In the genomic region with DNA sequence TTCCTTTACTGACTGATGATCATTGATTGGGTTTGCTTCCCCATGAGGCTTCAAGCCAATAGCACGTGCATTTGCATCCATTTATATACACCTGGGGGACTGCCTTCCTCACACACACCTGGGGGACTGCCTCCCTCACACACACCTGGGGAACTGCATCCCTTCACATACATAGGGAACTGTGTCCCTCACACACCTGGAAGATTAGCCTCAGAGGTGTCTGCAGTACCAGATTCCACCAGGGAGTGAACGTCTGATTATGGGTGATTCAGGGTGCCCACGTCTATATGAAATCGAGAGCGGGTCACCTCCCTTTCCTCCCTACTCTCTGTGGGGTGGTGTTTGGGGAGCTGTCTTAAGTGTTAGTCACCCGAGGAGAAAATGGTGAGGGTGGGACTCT, we compare ENCODE assay signal across 10 cellular contexts. TPM values are rescaled to one million over a fixed set of nuclear protein-coding genes. Genes with fewer than 3 reads are reported as not detected.
A peak's percentile ranks its signal among the peaks of the same experiment; 100 is the strongest.
DNase-seq lines count a peak whose midpoint lies in the region; ATAC-seq and TF ChIP-seq lines count a peak whose summit lies in the region.
"Had no signal": no experiment of that assay in that cellular context is flagged by ENCODE, and none has a peak within 500 bp of the region (broad histone marks: within the 10 kb centered on the region; RNA-seq: fewer than 3 reads in every experiment).

No MANE protein-coding gene starts in this region.

- no peak for ATAC-seq in CD4-positive, CD25-positive, alpha-beta regulatory T cell (ENCODE audit: low read depth in 2 of 2)
- ATAC-seq in naive thymus-derived CD8-positive, alpha-beta T cell, result peak in 1 of 2 donors; percentile 21
- ATAC-seq in GM21360 (IDR thresholded peaks at IDR 0.05; ENCODE audit: unreplicated experiment), result no peak

- H3K27me3 Mint-ChIP-seq in CD4-positive, CD25-positive, alpha-beta regulatory T cell, result no peaks in the 10 kb centered on the region
- no peaks in the 10 kb centered on the region for H3K27me3 Mint-ChIP-seq in naive thymus-derived CD8-positive, alpha-beta T cell

- no peaks in the 10 kb centered on the region for H3K27me3 ChIP-seq in CD4-positive, CD25-positive, alpha-beta regulatory T cell (ENCODE audit: control insufficient read depth, insufficient read depth, low read length)
- no peaks in the 10 kb centered on the region for H3K27me3 ChIP-seq in breast epithelium
- no peaks in the 10 kb centered on the region for H3K27me3 ChIP-seq in WERI-Rb-1 (ENCODE audit: insufficient read depth, low read depth, severe bottlenecking)

- H3K4me1 Mint-ChIP-seq in CD4-positive, CD25-positive, alpha-beta regulatory T cell, result peaks cover 30 to 82% (median 59%) of the 10 kb centered on the region in 4 donors
- peaks cover 51 to 81% (median 73%) of the 10 kb centered on the region in 4 donors for H3K4me1 Mint-ChIP-seq in naive thymus-derived CD8-positive, alpha-beta T cell

- no peak for DNase-seq in CD4-positive, CD25-positive, alpha-beta regulatory T cell
- DNase-seq in Jurkat, Clone E6-1 (ENCODE audit: low read depth, low spot score), result no peak
- DNase-seq in breast epithelium (ENCODE audit: low spot score in 2 of 2), result no peak
- peak in 1 of 10 donors; percentile 52 for DNase-seq in naive thymus-derived CD8-positive, alpha-beta T cell
- no peak for DNase-seq in midbrain (lab: John Stamatoyannopoulos, UW)
- no peak for DNase-seq in WERI-Rb-1
- no peak for DNase-seq in COR-L47 (lab: John Stamatoyannopoulos, UW)
- DNase-seq: NCI-H1930 had no signal

- peaks cover 59% of the 10 kb centered on the region for H3K4me1 ChIP-seq in CD4-positive, CD25-positive, alpha-beta regulatory T cell (ENCODE audit: control insufficient read depth, insufficient read depth, low read length, poor library complexity, severe bottlenecking)
- H3K4me1 ChIP-seq in breast epithelium, result peaks cover 0 to 5% of the 10 kb centered on the region in 2 donors

- POLR2A ChIA-PET in naive thymus-derived CD8-positive, alpha-beta T cell (lab: Charles Lee), result no interaction called here

- peak overlapping the region in 3 of 4 donors; percentile 67 to 80 (median 68) for H3K4me3 Mint-ChIP-seq in CD4-positive, CD25-positive, alpha-beta regulatory T cell
- H3K4me3 Mint-ChIP-seq in naive thymus-derived CD8-positive, alpha-beta T cell, result peak overlapping the region in 8 of 10 donors; percentile 5 to 75 (median 68)

- no peak overlapping the region for H3K4me3 ChIP-seq in CD4-positive, CD25-positive, alpha-beta regulatory T cell (ENCODE audit: low read depth, low read length)
- H3K4me3 ChIP-seq in Jurkat, Clone E6-1 (ENCODE audit: low read length), result peak overlapping the region; percentile 5
- H3K4me3 ChIP-seq in breast epithelium (no peak overlapping the region), WERI-Rb-1 (ENCODE audit: low read depth, low read length) (no peak overlapping the region)

- no peaks in the 10 kb centered on the region for H3K9me3 ChIP-seq in CD4-positive, CD25-positive, alpha-beta regulatory T cell (ENCODE audit: control insufficient read depth in 2 of 2, low read length in 2 of 2)
- H3K9me3 ChIP-seq in breast epithelium (no peaks in the 10 kb centered on the region), WERI-Rb-1 (ENCODE audit: severe bottlenecking) (no peaks in the 10 kb centered on the region)
- H3K9me3 ChIP-seq: neutrophil had no signal

- H3K36me3 ChIP-seq in CD4-positive, CD25-positive, alpha-beta regulatory T cell (ENCODE audit: control insufficient read depth, insufficient read depth, low read length), result peaks cover 23% of the 10 kb centered on the region
- H3K36me3 ChIP-seq in breast epithelium (no peaks in the 10 kb centered on the region), WERI-Rb-1 (peaks cover 5% of the 10 kb centered on the region)
- H3K36me3 ChIP-seq: neutrophil had no signal

- peak overlapping the region in 2 of 3 donors; percentile 83 to 88 for H3K27ac Mint-ChIP-seq in CD4-positive, CD25-positive, alpha-beta regulatory T cell
- H3K27ac Mint-ChIP-seq in naive thymus-derived CD8-positive, alpha-beta T cell, result peak overlapping the region; percentile 18 to 90 (median 80)

- peaks cover 20% of the 10 kb centered on the region for H3K36me3 Mint-ChIP-seq in CD4-positive, CD25-positive, alpha-beta regulatory T cell
- H3K36me3 Mint-ChIP-seq in naive thymus-derived CD8-positive, alpha-beta T cell, result peaks cover 0 to 26% (median 0%) of the 10 kb centered on the region in 3 donors

- no peak for TF ChIP-seq POLR2A in breast epithelium (IDR thresholded peaks at IDR 0.05)

- intact Hi-C loops in breast epithelium (cut with DNase I; ENCODE audit: low total_unique reads), result no loop called here

- no peak for TF ChIP-seq CTCF in breast epithelium (IDR thresholded peaks at IDR 0.05)
- TF ChIP-seq CTCF in WERI-Rb-1 (IDR thresholded peaks at IDR 0.05; ENCODE audit: low read depth, low read length), result no peak

- H3K27ac ChIP-seq in CD4-positive, CD25-positive, alpha-beta regulatory T cell (ENCODE audit: insufficient read depth, low read length, poor library complexity, severe bottlenecking), result peak overlapping the region; percentile 51
- H3K27ac ChIP-seq in breast epithelium (peak overlapping the region; percentile 43 to 52), WERI-Rb-1 (no peak overlapping the region)
- H3K27ac ChIP-seq: neutrophil had no signal

- no peaks in the 10 kb centered on the region for H3K9me3 Mint-ChIP-seq in CD4-positive, CD25-positive, alpha-beta regulatory T cell
- no peaks in the 10 kb centered on the region for H3K9me3 Mint-ChIP-seq in naive thymus-derived CD8-positive, alpha-beta T cell

RNA-seq across cellular contexts. Expression of a gene that starts 16.9 kb away (rescaled TPM):
- total RNA-seq in CD4-positive, CD25-positive, alpha-beta regulatory T cell, result 286 TPM
- 100 to 1,000 TPM; 291 to 459 (median 385) TPM for polyA plus RNA-seq in CD4-positive, CD25-positive, alpha-beta regulatory T cell
- polyA plus RNA-seq in Jurkat, Clone E6-1 (2012; ENCODE audit: insufficient read depth, insufficient read length), result 682 TPM
- total RNA-seq in breast epithelium, result 100 to 1,000 TPM in 2 of 3 donors, 10 to 100 TPM in 1; 96.3 to 536 (median 142) TPM
- 100 to 1,000 TPM; 123 to 124 TPM for total RNA-seq in naive thymus-derived CD8-positive, alpha-beta T cell
- 100 to 1,000 TPM; 120 to 218 (median 137) TPM for polyA plus RNA-seq in naive thymus-derived CD8-positive, alpha-beta T cell

RNA-seq across cellular contexts. Expression of a gene that starts 43.8 kb away (rescaled TPM):
- not detected for total RNA-seq in CD4-positive, CD25-positive, alpha-beta regulatory T cell
- polyA plus RNA-seq in CD4-positive, CD25-positive, alpha-beta regulatory T cell, result not detected
- not detected for polyA plus RNA-seq in Jurkat, Clone E6-1 (2012; ENCODE audit: insufficient read depth, insufficient read length)
- 10 to 100 TPM in 1 of 3 donors, 1 to 10 TPM in 1, under 1 TPM in 1; 0.59 to 14.4 (median 2.6) TPM for total RNA-seq in breast epithelium
- not detected for total RNA-seq in naive thymus-derived CD8-positive, alpha-beta T cell
- not detected for polyA plus RNA-seq in naive thymus-derived CD8-positive, alpha-beta T cell
